ENCODE assay signal across 17 cellular contexts in the genomic region with DNA sequence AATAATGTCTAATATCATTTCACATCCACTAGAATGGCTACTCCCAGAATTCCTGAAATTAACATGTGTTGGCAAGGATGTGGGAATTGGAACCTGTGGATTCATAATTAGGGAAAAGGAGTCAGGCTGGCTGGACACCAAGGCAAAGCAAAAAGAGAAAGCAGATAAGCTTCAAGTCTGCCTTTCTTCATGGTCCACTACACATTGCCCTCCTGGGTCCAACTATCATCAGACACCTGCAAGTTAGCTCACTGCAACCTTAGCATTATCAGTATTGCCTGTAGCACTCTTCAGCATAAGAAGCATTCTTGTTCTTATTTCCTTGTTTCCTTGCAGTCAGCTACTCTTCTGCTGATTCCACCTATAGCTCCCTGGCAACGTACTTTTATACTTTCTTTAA.
DNase-seq lines count a peak whose midpoint lies in the region; ATAC-seq and TF ChIP-seq lines count a peak whose summit lies in the region.
"Had no signal": no experiment of that assay in that cellular context is flagged by ENCODE, and none has a peak within 500 bp of the region (broad histone marks: within the 10 kb centered on the region; RNA-seq: fewer than 3 reads in every experiment).

No MANE protein-coding gene starts in this region.

- peak overlapping the region; percentile 63 for H3K4me3 ChIP-seq in DOHH2 (ENCODE audit: low read length)
- H3K4me3 ChIP-seq: esophagus muscularis mucosa, HAP-1, hepatocyte, K562, SJCRH30 had no signal

- peak; percentile 91 for DNase-seq in NAMALWA (ENCODE audit: low spot score)
- DNase-seq in stimulated activated CD4-positive, alpha-beta T cell treated with anti-CD3 and anti-CD28 coated beads, Interleukin-2, amount 100 ng/mL, for 24 hours, result no peak
- no peak for DNase-seq in caudate nucleus (lab: John Stamatoyannopoulos, UW)
- DNase-seq in sciatic nerve (ENCODE audit: low spot score), result no peak
- no peak for DNase-seq in NCI-H2171 (lab: John Stamatoyannopoulos, UW)
- DNase-seq: activated CD8-positive, alpha-beta T cell treated with anti-CD3 and anti-CD28 coated beads for 36 hours; aorta; GDM1; NCI-H774; SJCRH30 had no signal

- H3K4me1 ChIP-seq in DOHH2 (ENCODE audit: control insufficient read depth, low read length), result peaks cover 69% of the 10 kb centered on the region
- H3K4me1 ChIP-seq: esophagus muscularis mucosa, HAP-1 had no signal

- no peaks in the 10 kb centered on the region for H3K27me3 ChIP-seq in DOHH2 (ENCODE audit: control insufficient read depth, low read length)
- H3K27me3 ChIP-seq: esophagus muscularis mucosa, hepatocyte, SJCRH30 had no signal

- ATAC-seq in GM19328 (IDR thresholded peaks at IDR 0.05; ENCODE audit: unreplicated experiment) (peak; percentile 54), HG02759 (IDR thresholded peaks at IDR 0.05; ENCODE audit: unreplicated experiment) (peak; percentile 54), sciatic nerve (no peak)
- ATAC-seq: activated CD8-positive, alpha-beta T cell treated with anti-CD3 and anti-CD28 coated beads for 36 hours; K562 had no signal

- no peaks in the 10 kb centered on the region for H3K79me2 ChIP-seq in DOHH2 (ENCODE audit: control insufficient read depth, low read length)
- H3K79me2 ChIP-seq: hepatocyte had no signal

- peak overlapping the region; percentile 84 for H3K4me2 ChIP-seq in DOHH2 (ENCODE audit: low read length)
- H3K4me2 ChIP-seq: hepatocyte had no signal

- peaks cover 14% of the 10 kb centered on the region for H3F3A ChIP-seq in DOHH2 (ENCODE audit: control insufficient read depth, insufficient read depth)

- H3K9me2 ChIP-seq in DOHH2 (replicated peaks; ENCODE audit: control insufficient read depth, low read length), result no peaks in the 10 kb centered on the region

- H4K20me1 ChIP-seq in DOHH2 (ENCODE audit: control insufficient read depth, insufficient read depth, low read depth, low read length), result no peaks in the 10 kb centered on the region

- TF ChIP-seq CTCF in DOHH2 (IDR thresholded peaks at IDR 0.05; ENCODE audit: low read depth, low read length, poor library complexity, severe bottlenecking), result no peak

- intact Hi-C loops in sciatic nerve (cut with DNase I), result no loop called here

- H3K9me3 ChIP-seq in DOHH2 (ENCODE audit: control insufficient read depth, insufficient read depth, low read length), result peaks cover 14% of the 10 kb centered on the region; the same call in 1 of the 2 replicates
- H3K9me3 ChIP-seq: HAP-1, SJCRH30 had no signal

- peaks cover 27% of the 10 kb centered on the region for H3K36me3 ChIP-seq in DOHH2 (ENCODE audit: control insufficient read depth, low read length)
- H3K36me3 ChIP-seq: esophagus muscularis mucosa, HAP-1, SJCRH30 had no signal

- peak overlapping the region; percentile 94 for H3K27ac ChIP-seq in DOHH2 (ENCODE audit: low read depth, low read length)
- no peak overlapping the region for H3K27ac ChIP-seq in caudate nucleus (ENCODE audit: low read depth, low read length)
- H3K27ac ChIP-seq: esophagus muscularis mucosa, hepatocyte, SJCRH30 had no signal
